In the genomic region with DNA sequence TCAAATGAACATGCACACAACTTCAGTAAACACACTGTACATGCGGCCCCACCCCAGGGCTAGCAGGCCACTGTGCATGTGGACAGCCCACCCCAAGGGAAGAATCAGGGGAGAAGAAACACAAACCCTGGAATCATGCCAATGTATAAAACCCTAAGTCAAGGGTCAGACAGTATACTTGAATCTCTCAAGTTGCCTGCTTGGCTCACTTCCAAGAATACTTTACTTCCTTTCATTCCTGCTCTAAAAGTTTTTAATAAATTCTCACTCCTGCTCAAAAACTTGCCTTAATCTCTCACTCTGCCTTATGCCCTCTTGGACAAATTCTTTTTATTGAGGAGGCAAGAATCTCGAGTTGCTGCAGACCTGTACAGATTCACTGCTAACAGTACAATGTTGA, we compare ENCODE assay signal across 12 cellular contexts.
"Had no signal": no experiment of that assay in that cellular context is flagged by ENCODE, and none has a peak within 500 bp of the region (broad histone marks: within the 10 kb centered on the region; RNA-seq: fewer than 3 reads in every experiment).

No MANE protein-coding gene starts in this region.

- FAIRE-seq: astrocyte, bronchial epithelial cell, pancreas had no signal

- H3K9ac ChIP-seq: neural progenitor cell had no signal

- H3K27ac ChIP-seq: gastroesophageal sphincter, heart right ventricle, neural progenitor cell, pancreas, sigmoid colon, tibial nerve, vagina had no signal

- H3K27ac Mint-ChIP-seq: activated B cell treated with CpG ODN at 0.5 μM for 24 hours; neural progenitor cell; T-helper 1 cell treated with Interleukin-12 subunit alpha and Interleukin-12 subunit beta and Interleukin-4 antibody, amounts not matched to agents 30 μg/mL and 1 μg/mL, for 36 hours had no signal

- H3K27me3 Mint-ChIP-seq: activated B cell treated with CpG ODN at 0.5 μM for 24 hours had no signal

- H3K4me3 Mint-ChIP-seq: activated B cell treated with CpG ODN at 0.5 μM for 24 hours; neural progenitor cell; T-helper 1 cell treated with Interleukin-12 subunit alpha and Interleukin-12 subunit beta and Interleukin-4 antibody, amounts not matched to agents 30 μg/mL and 1 μg/mL, for 36 hours had no signal

- H3K9me3 ChIP-seq: gastroesophageal sphincter, heart right ventricle, pancreas, sigmoid colon, tibial nerve, vagina had no signal

- H3K4me3 ChIP-seq: gastroesophageal sphincter, heart right ventricle, neural progenitor cell, pancreas, sigmoid colon, tibial nerve, vagina had no signal

- DNase-seq: activated B cell treated with CpG ODN at 0.5 μM for 24 hours; activated CD8-positive, alpha-beta memory T cell treated with anti-CD3 and anti-CD28 coated beads for 24 hours; heart right ventricle; pancreas; sigmoid colon had no signal

- H3K27me3 ChIP-seq: gastroesophageal sphincter, heart right ventricle, neural progenitor cell, pancreas, sigmoid colon, tibial nerve, vagina had no signal

- H3K9me3 Mint-ChIP-seq: activated B cell treated with CpG ODN at 0.5 μM for 24 hours; neural progenitor cell; T-helper 1 cell treated with Interleukin-12 subunit alpha and Interleukin-12 subunit beta and Interleukin-4 antibody, amounts not matched to agents 30 μg/mL and 1 μg/mL, for 36 hours had no signal

- H3K4me1 ChIP-seq: gastroesophageal sphincter, heart right ventricle, neural progenitor cell, sigmoid colon, tibial nerve, vagina had no signal

- H3K36me3 Mint-ChIP-seq: neural progenitor cell had no signal

- H3K36me3 ChIP-seq: gastroesophageal sphincter, heart right ventricle, neural progenitor cell, pancreas, sigmoid colon, tibial nerve, vagina had no signal

- ATAC-seq: gastroesophageal sphincter, heart right ventricle, pancreas had no signal
